In genomic region chr13:73299787-73300186, GRCh38 we compare ENCODE assay signal across 24 cellular contexts.
"Had no signal": no experiment of that assay in that cellular context is flagged by ENCODE, and none has a peak within 500 bp of the region (broad histone marks: within the 10 kb centered on the region; RNA-seq: fewer than 3 reads in every experiment).

No MANE protein-coding gene starts in this region.

- H3K9me3 Mint-ChIP-seq: activated CD4-positive, alpha-beta T cell treated with anti-CD3 and anti-CD28 coated beads, Interleukin-2, amount 10 ng/mL, durations not matched to agents 24 days and 14 days; activated CD8-positive, alpha-beta T cell treated with anti-CD3 and anti-CD28 coated beads for 36 hours; activated naive CD4-positive, alpha-beta T cell treated with anti-CD3 and anti-CD28 coated beads, Interleukin-2, amount 50 U/mL, for 24 hours; dendritic cell treated with granulocyte-macrophage colony-stimulating factor and Interleukin-4, amounts not matched to agents 40 ng/mL and 50 ng/mL, for 4 days; T-cell; T-helper 2 cell treated with Interferon-gamma antibody and Interleukin-4, amounts not matched to agents 5 μg/mL and 100 μg/mL, for 36 hours had no signal

- H3K36me3 ChIP-seq: adrenal gland, cardiac muscle cell, lower lobe of right lung, sigmoid colon had no signal

- H3K4me3 Mint-ChIP-seq: activated CD4-positive, alpha-beta T cell treated with anti-CD3 and anti-CD28 coated beads, Interleukin-2, amount 10 ng/mL, durations not matched to agents 24 days and 14 days; activated CD8-positive, alpha-beta memory T cell treated with anti-CD3 and anti-CD28 coated beads, Interleukin-2, amount 10 ng/mL, durations not matched to agents 7 days and 5 days; activated CD8-positive, alpha-beta T cell treated with anti-CD3 and anti-CD28 coated beads for 36 hours; activated naive CD4-positive, alpha-beta T cell treated with anti-CD3 and anti-CD28 coated beads, Interleukin-2, amount 50 U/mL, for 24 hours; dendritic cell treated with granulocyte-macrophage colony-stimulating factor and Interleukin-4, amounts not matched to agents 40 ng/mL and 50 ng/mL, for 4 days; natural killer cell; T-cell; T-helper 2 cell treated with Interferon-gamma antibody and Interleukin-4, amounts not matched to agents 5 μg/mL and 100 μg/mL, for 36 hours had no signal

- DNase-seq: activated CD4-positive, alpha-beta T cell treated with anti-CD3 and anti-CD28 coated beads, Interleukin-2, amount 10 ng/mL, durations not matched to agents 24 days and 14 days; activated CD8-positive, alpha-beta memory T cell treated with anti-CD3 and anti-CD28 coated beads, Interleukin-2, amount 10 ng/mL, durations not matched to agents 7 days and 5 days; activated CD8-positive, alpha-beta T cell treated with anti-CD3 and anti-CD28 coated beads for 36 hours; activated gamma-delta T cell; activated T-cell treated with anti-CD3 and anti-CD28 coated beads for 4 hours; adrenal gland; body of pancreas; effector CD4-positive, alpha-beta T cell; foreskin fibroblast; kidney; lower lobe of right lung; natural killer cell; retina; sigmoid colon; stimulated activated CD4-positive, alpha-beta T cell treated with anti-CD3 and anti-CD28 coated beads, Interleukin-2, amount 100 ng/mL, for 48 hours; stimulated activated CD8-positive, alpha-beta memory T cell treated with anti-CD3 and anti-CD28 coated beads, Interleukin-4, amount 100 ng/mL, for 48 hours; stimulated activated naive CD4-positive, alpha-beta T cell treated with Interleukin-2 at 50 U/mL for 16 hours; T-cell had no signal

- ATAC-seq: activated CD4-positive, CD25-positive, alpha-beta regulatory T cell treated with anti-CD3 and anti-CD28 coated beads, Interleukin-2, amount 50 U/mL, for 24 hours; activated CD8-positive, alpha-beta memory T cell treated with anti-CD3 and anti-CD28 coated beads, Interleukin-2, amount 10 ng/mL, durations not matched to agents 7 days and 5 days; activated CD8-positive, alpha-beta T cell treated with anti-CD3 and anti-CD28 coated beads for 36 hours; body of pancreas; natural killer cell; T-cell had no signal

- H3K27me3 Mint-ChIP-seq: activated CD8-positive, alpha-beta memory T cell treated with anti-CD3 and anti-CD28 coated beads, Interleukin-2, amount 10 ng/mL, durations not matched to agents 7 days and 5 days; activated CD8-positive, alpha-beta T cell treated with anti-CD3 and anti-CD28 coated beads for 36 hours; activated naive CD4-positive, alpha-beta T cell treated with anti-CD3 and anti-CD28 coated beads, Interleukin-2, amount 50 U/mL, for 24 hours; dendritic cell treated with granulocyte-macrophage colony-stimulating factor and Interleukin-4, amounts not matched to agents 40 ng/mL and 50 ng/mL, for 4 days; T-cell had no signal

- H3K4me1 Mint-ChIP-seq: activated CD4-positive, alpha-beta T cell treated with anti-CD3 and anti-CD28 coated beads, Interleukin-2, amount 10 ng/mL, durations not matched to agents 24 days and 14 days; activated naive CD4-positive, alpha-beta T cell treated with anti-CD3 and anti-CD28 coated beads, Interleukin-2, amount 50 U/mL, for 24 hours; natural killer cell had no signal

- H3K4me1 ChIP-seq: adrenal gland, body of pancreas, lower lobe of right lung, sigmoid colon had no signal

- H3K27ac Mint-ChIP-seq: activated CD4-positive, alpha-beta T cell treated with anti-CD3 and anti-CD28 coated beads, Interleukin-2, amount 10 ng/mL, durations not matched to agents 24 days and 14 days; activated CD8-positive, alpha-beta memory T cell treated with anti-CD3 and anti-CD28 coated beads, Interleukin-2, amount 10 ng/mL, durations not matched to agents 7 days and 5 days; activated CD8-positive, alpha-beta T cell treated with anti-CD3 and anti-CD28 coated beads for 36 hours; activated naive CD4-positive, alpha-beta T cell treated with anti-CD3 and anti-CD28 coated beads, Interleukin-2, amount 50 U/mL, for 24 hours; dendritic cell treated with granulocyte-macrophage colony-stimulating factor and Interleukin-4, amounts not matched to agents 40 ng/mL and 50 ng/mL, for 4 days; natural killer cell; T-cell; T-helper 2 cell treated with Interferon-gamma antibody and Interleukin-4, amounts not matched to agents 5 μg/mL and 100 μg/mL, for 36 hours had no signal

- H3K36me3 Mint-ChIP-seq: activated CD8-positive, alpha-beta memory T cell treated with anti-CD3 and anti-CD28 coated beads, Interleukin-2, amount 10 ng/mL, durations not matched to agents 7 days and 5 days; activated naive CD4-positive, alpha-beta T cell treated with anti-CD3 and anti-CD28 coated beads, Interleukin-2, amount 50 U/mL, for 24 hours; natural killer cell; T-cell had no signal

- H3K4me3 ChIP-seq: adrenal gland, body of pancreas, cardiac muscle cell, lower lobe of right lung, sigmoid colon had no signal

- H3K27ac ChIP-seq: adrenal gland, body of pancreas, cardiac muscle cell, lower lobe of right lung, sigmoid colon, VCaP had no signal

- H3K9me3 ChIP-seq: adrenal gland, body of pancreas, lower lobe of right lung, sigmoid colon had no signal

- H3K27me3 ChIP-seq: adrenal gland, body of pancreas, cardiac muscle cell, sigmoid colon had no signal
